ENCODE assay signal across 18 cellular contexts in genomic region chr22:40466976-40467375, GRCh38.
A peak's percentile ranks its signal among the peaks of the same experiment; 100 is the strongest.
DNase-seq lines count a peak whose midpoint lies in the region; ATAC-seq and TF ChIP-seq lines count a peak whose summit lies in the region.
"Had no signal": no experiment of that assay in that cellular context is flagged by ENCODE, and none has a peak within 500 bp of the region (broad histone marks: within the 10 kb centered on the region; RNA-seq: fewer than 3 reads in every experiment).

No MANE protein-coding gene starts in this region.

- H3K36me3 Mint-ChIP-seq in activated T-cell treated with anti-CD3 and anti-CD28 coated beads, Interleukin-2, amount 50 U/mL, for 72 hours (ENCODE audit: insufficient read depth in 2 of 2) = peaks cover 3 to 5% of the 10 kb centered on the region in 2 donors
- H3K36me3 Mint-ChIP-seq in activated T-cell treated with anti-CD3 and anti-CD28 coated beads, Interleukin-2, amount 50 U/mL, for 4 hours (ENCODE audit: insufficient read depth) = peaks cover 8% of the 10 kb centered on the region
- peaks cover 3% of the 10 kb centered on the region for H3K36me3 Mint-ChIP-seq in mesothelial cell of epicardium

- H4K20me1 ChIP-seq in SU-DHL-6 (ENCODE audit: low read depth, low read length) = no peaks in the 10 kb centered on the region

- H3K9ac ChIP-seq in SU-DHL-6 (ENCODE audit: low read length) = no peak overlapping the region

- no peak for ATAC-seq in activated T-cell treated with anti-CD3 and anti-CD28 coated beads, Interleukin-2, amount 50 U/mL, for 72 hours (replicated peaks in 1 of 2)
- no peak for ATAC-seq in activated T-cell treated with anti-CD3 and anti-CD28 coated beads, Interleukin-2, amount 50 U/mL, for 4 hours
- ATAC-seq: HCT116 had no signal

- peaks cover 54% of the 10 kb centered on the region for H3K4me1 Mint-ChIP-seq in activated T-cell treated with anti-CD3 and anti-CD28 coated beads, Interleukin-2, amount 50 U/mL, for 72 hours (ENCODE audit: low read depth)
- peaks cover 48% of the 10 kb centered on the region for H3K4me1 Mint-ChIP-seq in activated T-cell treated with anti-CD3 and anti-CD28 coated beads, Interleukin-2, amount 50 U/mL, for 4 hours (ENCODE audit: low read depth)
- peaks cover 49% of the 10 kb centered on the region for H3K4me1 Mint-ChIP-seq in mesothelial cell of epicardium

- WGBS in suprapubic skin = 68% methylated on average over 1 of the region's 1 CpG

- peaks cover 0 to 4% of the 10 kb centered on the region in 2 donors for H3K9me3 Mint-ChIP-seq in activated T-cell treated with anti-CD3 and anti-CD28 coated beads, Interleukin-2, amount 50 U/mL, for 72 hours
- H3K9me3 Mint-ChIP-seq in activated T-cell treated with anti-CD3 and anti-CD28 coated beads, Interleukin-2, amount 50 U/mL, for 4 hours = no peaks in the 10 kb centered on the region
- no peaks in the 10 kb centered on the region for H3K9me3 Mint-ChIP-seq in mesothelial cell of epicardium
- H3K9me3 Mint-ChIP-seq: CD4-positive, CD25-positive, alpha-beta regulatory T cell; HFFc6 had no signal

- H3K4me2 ChIP-seq in SU-DHL-6 (ENCODE audit: low read depth, low read length, poor library complexity, severe bottlenecking) = no peak overlapping the region

- H3K9me3 ChIP-seq in SU-DHL-6 (ENCODE audit: insufficient read depth, low read length) (no peaks in the 10 kb centered on the region), suprapubic skin (no peaks in the 10 kb centered on the region)
- H3K9me3 ChIP-seq: BE2C, Caco-2 had no signal

- no peak overlapping the region for H2AFZ ChIP-seq in SU-DHL-6 (ENCODE audit: low read depth, low read length, severe bottlenecking)

- H3K4me3 ChIP-seq in SU-DHL-6 (ENCODE audit: insufficient read depth, low read length, poor library complexity, severe bottlenecking) = no peak overlapping the region
- no peak overlapping the region for H3K4me3 ChIP-seq in suprapubic skin

- H3K4me1 ChIP-seq in suprapubic skin = peaks cover 4% of the 10 kb centered on the region
- H3K4me1 ChIP-seq: Caco-2 had no signal

- peaks cover 84% of the 10 kb centered on the region for H3K79me2 ChIP-seq in SU-DHL-6 (ENCODE audit: insufficient read depth, low read length)

- H3K9me2 ChIP-seq in SU-DHL-6 (replicated peaks; ENCODE audit: insufficient read depth, low read length) = no peaks in the 10 kb centered on the region

- H3F3A ChIP-seq in SU-DHL-6 (ENCODE audit: insufficient read depth) = peaks cover 37% of the 10 kb centered on the region

- H3K27ac ChIP-seq in SU-DHL-6 (ENCODE audit: low read depth, low read length) (peak overlapping the region; percentile 3; the same call in 1 of the 2 replicates), suprapubic skin (no peak overlapping the region)

- DNase-seq in activated T-cell treated with anti-CD3 and anti-CD28 coated beads, Interleukin-2, amount 50 U/mL, for 72 hours = no peak
- no peak for DNase-seq in activated T-cell treated with anti-CD3 and anti-CD28 coated beads, Interleukin-2, amount 50 U/mL, for 4 hours
- DNase-seq in mesothelial cell of epicardium (ENCODE audit: low spot score in 2 of 2, unreplicated experiment in 2 of 2) (no peak), suprapubic skin (ENCODE audit: low spot score in 2 of 2) (no peak), DMS79 treated with DMSO at 0.1 percent for 48 hours (lab: John Stamatoyannopoulos, UW) (no peak), T-helper 2 cell (no peak)
- DNase-seq: ACHN; BE2C; C1 segment of cervical spinal cord; Caco-2; CD4-positive, CD25-positive, alpha-beta regulatory T cell; GDM1; GOT3; H7; HFFc6; IMR-90 had no signal

- TF ChIP-seq CTCF in SU-DHL-6 (IDR thresholded peaks at IDR 0.05; ENCODE audit: insufficient read depth, low read length, poor library complexity, severe bottlenecking) (no peak), mesothelial cell of epicardium (IDR thresholded peaks at IDR 0.05; ENCODE audit: unreplicated experiment) (no peak), suprapubic skin (IDR thresholded peaks at IDR 0.05) (no peak)

- H3K27me3 ChIP-seq in SU-DHL-6 (ENCODE audit: low read length) (no peaks in the 10 kb centered on the region), suprapubic skin (no peaks in the 10 kb centered on the region)
- H3K27me3 ChIP-seq: BE2C had no signal

- TF ChIP-seq POLR2A in suprapubic skin (IDR thresholded peaks at IDR 0.05) = no peak

- peak overlapping the region; percentile 51 for H3K27ac Mint-ChIP-seq in activated T-cell treated with anti-CD3 and anti-CD28 coated beads, Interleukin-2, amount 50 U/mL, for 72 hours
- peak overlapping the region; percentile 73 for H3K27ac Mint-ChIP-seq in mesothelial cell of epicardium
- H3K27ac Mint-ChIP-seq: HFFc6 had no signal

- no peak overlapping the region for H3K4me3 Mint-ChIP-seq in activated T-cell treated with anti-CD3 and anti-CD28 coated beads, Interleukin-2, amount 50 U/mL, for 72 hours
- H3K4me3 Mint-ChIP-seq in activated T-cell treated with anti-CD3 and anti-CD28 coated beads, Interleukin-2, amount 50 U/mL, for 4 hours = no peak overlapping the region
- H3K4me3 Mint-ChIP-seq in mesothelial cell of epicardium = no peak overlapping the region
- H3K4me3 Mint-ChIP-seq: HFFc6 had no signal

- no peaks in the 10 kb centered on the region for H3K27me3 Mint-ChIP-seq in activated T-cell treated with anti-CD3 and anti-CD28 coated beads, Interleukin-2, amount 50 U/mL, for 72 hours (ENCODE audit: low read depth)
- H3K27me3 Mint-ChIP-seq in activated T-cell treated with anti-CD3 and anti-CD28 coated beads, Interleukin-2, amount 50 U/mL, for 4 hours (ENCODE audit: low read depth) = no peaks in the 10 kb centered on the region
- no peaks in the 10 kb centered on the region for H3K27me3 Mint-ChIP-seq in mesothelial cell of epicardium (ENCODE audit: low read depth)
- H3K27me3 Mint-ChIP-seq: CD4-positive, CD25-positive, alpha-beta regulatory T cell had no signal

- H3K36me3 ChIP-seq in SU-DHL-6 (ENCODE audit: low read length) = no peaks in the 10 kb centered on the region
- peaks cover 7% of the 10 kb centered on the region for H3K36me3 ChIP-seq in suprapubic skin
- H3K36me3 ChIP-seq: BE2C had no signal

- no peak for TF ChIP-seq EP300 in suprapubic skin (IDR thresholded peaks at IDR 0.05)
